11 cellular contexts compared by ENCODE assay signal in genomic region chr2:120596990-120597594, GRCh38.
DNase-seq lines count a peak whose midpoint lies in the region; ATAC-seq and TF ChIP-seq lines count a peak whose summit lies in the region.
"Had no signal": no experiment of that assay in that cellular context is flagged by ENCODE, and none has a peak within 500 bp of the region (broad histone marks: within the 10 kb centered on the region; RNA-seq: fewer than 3 reads in every experiment).

No MANE protein-coding gene starts in this region.

- H3K4me1 ChIP-seq in effector memory CD4-positive, alpha-beta T cell (ENCODE audit: control insufficient read depth, insufficient read depth, low read length, poor library complexity, severe bottlenecking) = no peaks in the 10 kb centered on the region

- H3K27ac ChIP-seq in effector memory CD4-positive, alpha-beta T cell (ENCODE audit: insufficient read depth, low read length, poor library complexity, severe bottlenecking) = no peak overlapping the region
- H3K27ac ChIP-seq: C4-2B had no signal

- no peaks in the 10 kb centered on the region for H3K27me3 ChIP-seq in effector memory CD4-positive, alpha-beta T cell (replicated peaks; ENCODE audit: control insufficient read depth, insufficient read depth, low read length, poor library complexity, severe bottlenecking)

- H3K27ac Mint-ChIP-seq in activated CD8-positive, alpha-beta memory T cell treated with anti-CD3 and anti-CD28 coated beads, Interleukin-2, amount 10 ng/mL, durations not matched to agents 7 days and 5 days = no peak overlapping the region
- H3K27ac Mint-ChIP-seq: T-helper 1 cell treated with Interleukin-12 subunit alpha and Interleukin-12 subunit beta and Interleukin-4 antibody, amounts not matched to agents 30 μg/mL and 1 μg/mL, for 36 hours had no signal

- no peaks in the 10 kb centered on the region for H3K27me3 Mint-ChIP-seq in activated CD8-positive, alpha-beta memory T cell treated with anti-CD3 and anti-CD28 coated beads, Interleukin-2, amount 10 ng/mL, durations not matched to agents 7 days and 5 days

- CTCF ChIA-PET in activated CD8-positive, alpha-beta memory T cell treated with anti-CD3 and anti-CD28 coated beads, Interleukin-2, amount 10 ng/mL, durations not matched to agents 7 days and 5 days (lab: Charles Lee) = no interaction called here

- no peaks in the 10 kb centered on the region for H3K9me3 ChIP-seq in effector memory CD4-positive, alpha-beta T cell (ENCODE audit: control insufficient read depth, low read length)

- H3K9me3 Mint-ChIP-seq in activated CD8-positive, alpha-beta memory T cell treated with anti-CD3 and anti-CD28 coated beads, Interleukin-2, amount 10 ng/mL, durations not matched to agents 7 days and 5 days (ENCODE audit: low read depth) = no peaks in the 10 kb centered on the region
- H3K9me3 Mint-ChIP-seq: T-helper 1 cell treated with Interleukin-12 subunit alpha and Interleukin-12 subunit beta and Interleukin-4 antibody, amounts not matched to agents 30 μg/mL and 1 μg/mL, for 36 hours had no signal

- H3K36me3 Mint-ChIP-seq in activated CD8-positive, alpha-beta memory T cell treated with anti-CD3 and anti-CD28 coated beads, Interleukin-2, amount 10 ng/mL, durations not matched to agents 7 days and 5 days = no peaks in the 10 kb centered on the region

- H3K4me3 ChIP-seq in AG09309 (ENCODE audit: control insufficient read depth, low read depth, low read length) = no peak overlapping the region
- H3K4me3 ChIP-seq in effector memory CD4-positive, alpha-beta T cell (ENCODE audit: insufficient read depth, low read depth, low read length, poor library complexity, severe bottlenecking) = no peak overlapping the region

- no peak for TF ChIP-seq CTCF in AG09309 (IDR thresholded peaks at IDR 0.05; ENCODE audit: control insufficient read depth, insufficient read depth, low read depth, low read length, missing control alignments)

- no peak for ATAC-seq in activated CD8-positive, alpha-beta memory T cell treated with anti-CD3 and anti-CD28 coated beads, Interleukin-2, amount 10 ng/mL, durations not matched to agents 7 days and 5 days

- H3K4me3 Mint-ChIP-seq in activated CD8-positive, alpha-beta memory T cell treated with anti-CD3 and anti-CD28 coated beads, Interleukin-2, amount 10 ng/mL, durations not matched to agents 7 days and 5 days = no peak overlapping the region
- H3K4me3 Mint-ChIP-seq: T-helper 1 cell treated with Interleukin-12 subunit alpha and Interleukin-12 subunit beta and Interleukin-4 antibody, amounts not matched to agents 30 μg/mL and 1 μg/mL, for 36 hours had no signal

- peak; percentile 81 for DNase-seq in AG09309 (ENCODE audit: low read depth)
- DNase-seq in RPMI7951 (ENCODE audit: low read depth) = peak; percentile 77
- DNase-seq in fibroblast of peridontal ligament (ENCODE audit: extremely low read depth) = peak; percentile 66
- DNase-seq in non-pigmented ciliary epithelial cell (ENCODE audit: low read depth) = peak; percentile 18
- no peak for DNase-seq in activated CD8-positive, alpha-beta memory T cell treated with anti-CD3 and anti-CD28 coated beads, Interleukin-2, amount 10 ng/mL, durations not matched to agents 7 days and 5 days
- no peak for DNase-seq in effector memory CD4-positive, alpha-beta T cell
- DNase-seq in DMS153 treated with DMSO at 0.1 percent for 48 hours (lab: John Stamatoyannopoulos, UW; ENCODE audit: unreplicated experiment) = no peak
- no peak for DNase-seq in germinal center (ENCODE audit: low spot score)
- DNase-seq: activated gamma-delta T cell treated with Interleukin-2 at 50 U/mL for 16 hours had no signal

- no peaks in the 10 kb centered on the region for H3K4me1 Mint-ChIP-seq in activated CD8-positive, alpha-beta memory T cell treated with anti-CD3 and anti-CD28 coated beads, Interleukin-2, amount 10 ng/mL, durations not matched to agents 7 days and 5 days

- no peaks in the 10 kb centered on the region for H3K36me3 ChIP-seq in effector memory CD4-positive, alpha-beta T cell (ENCODE audit: control insufficient read depth, insufficient read depth, low read length)

Comparison
In these comparisons a context has a peak if more than half of its experiments do, and no peak if none do; other contexts are left out.
1. DNase-seq: peak in AG09309 (single experiment), RPMI7951 (single experiment), fibroblast of peridontal ligament (single experiment) and non-pigmented ciliary epithelial cell (single experiment); none in activated CD8-positive, alpha-beta memory T cell treated with anti-CD3 and anti-CD28 coated beads, Interleukin-2, amount 10 ng/mL, durations not matched to agents 7 days and 5 days (single experiment), effector memory CD4-positive, alpha-beta T cell (0 of 3), DMS153 treated with DMSO at 0.1 percent for 48 hours (single experiment) and germinal center (single experiment).